In the genomic region with DNA sequence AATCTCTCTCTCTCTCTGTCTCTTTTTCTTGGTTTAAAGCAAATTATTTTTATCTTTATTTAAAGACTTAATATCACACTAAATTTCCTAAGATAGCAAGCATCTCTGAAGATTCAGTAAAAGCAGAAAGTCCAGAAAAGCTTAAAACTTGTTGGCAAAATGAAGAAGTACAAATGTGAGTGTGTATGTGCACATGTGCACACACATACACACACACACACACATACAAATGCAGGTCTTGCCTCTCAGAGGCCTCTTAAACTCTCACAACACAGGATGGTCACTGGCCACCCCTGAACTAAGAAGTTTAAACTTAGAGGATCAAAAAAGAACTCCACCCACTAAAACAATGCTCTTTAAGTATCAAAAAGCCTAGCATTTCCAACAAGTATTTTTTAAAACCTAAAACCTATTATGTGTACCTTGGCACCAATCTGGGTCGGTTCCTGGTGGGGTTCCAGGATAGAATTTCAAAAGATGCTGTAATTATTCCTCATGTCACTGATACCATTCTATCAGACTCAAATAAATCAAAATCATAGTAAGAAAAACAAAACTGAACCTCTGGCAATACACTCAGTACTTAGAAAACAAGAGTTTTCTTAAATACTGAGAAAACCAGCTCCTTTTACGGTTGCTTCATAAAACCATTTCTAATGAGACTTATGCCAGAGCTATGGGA, we compare ENCODE assay signal across 18 cellular contexts. TPM values are rescaled to one million over a fixed set of nuclear protein-coding genes. Genes with fewer than 3 reads are reported as not detected.
DNase-seq lines count a peak whose midpoint lies in the region; TF ChIP-seq lines count a peak whose summit lies in the region.
"Had no signal": no experiment of that assay in that cellular context is flagged by ENCODE, and none has a peak within 500 bp of the region (broad histone marks: within the 10 kb centered on the region; RNA-seq: fewer than 3 reads in every experiment).

No MANE protein-coding gene starts in this region.

- H3K27me3 ChIP-seq in ascending aorta (no peaks in the 10 kb centered on the region), stomach (no peaks in the 10 kb centered on the region)
- H3K27me3 ChIP-seq: neutrophil had no signal

- no peak for TF ChIP-seq POLR2A in stomach (IDR thresholded peaks at IDR 0.05)

- in situ Hi-C loops in GM13976 (cut with MboI; ENCODE audit: low sequenced_read_pairs, unreplicated experiment) = no loop called here

- peaks cover 10% of the 10 kb centered on the region; the same call in 1 of the 2 replicates for H3K4me1 ChIP-seq in HEK293 (ENCODE audit: control insufficient read depth, insufficient read depth, low read length)
- H3K4me1 ChIP-seq in ascending aorta = peaks cover 22 to 93% of the 10 kb centered on the region in 2 donors
- peaks cover 48 to 98% (median 87%) of the 10 kb centered on the region in 4 donors for H3K4me1 ChIP-seq in stomach

- H3K36me3 ChIP-seq in HEK293 (ENCODE audit: control insufficient read depth in 2 of 2, insufficient read depth in 1 of 2, low read length in 2 of 2) = no peaks in the 10 kb centered on the region
- peaks cover 3 to 9% of the 10 kb centered on the region in 2 donors for H3K36me3 ChIP-seq in ascending aorta
- H3K36me3 ChIP-seq in stomach = no peaks in the 10 kb centered on the region
- H3K36me3 ChIP-seq: neutrophil had no signal

- no peak for TF ChIP-seq CTCF in HEK293 (tag by site-specific recombination; IDR thresholded peaks at IDR 0.05)
- no peak for TF ChIP-seq CTCF in ascending aorta (IDR thresholded peaks at IDR 0.05)
- no peak for TF ChIP-seq CTCF in stomach (IDR thresholded peaks at IDR 0.05)
- TF ChIP-seq CTCF in GM13976 (IDR thresholded peaks at IDR 0.05; ENCODE audit: borderline replicate concordance, control extremely low read depth, extremely low read depth, insufficient read depth, missing control alignments) = no peak

- CTCF ChIA-PET in HEK293 (lab: Yijun Ruan, JAX) = no interaction called here

- H3K9me3 ChIP-seq in HEK293 (ENCODE audit: control insufficient read depth, insufficient read depth, low read depth, low read length) = no peaks in the 10 kb centered on the region
- H3K9me3 ChIP-seq in ascending aorta = no peaks in the 10 kb centered on the region
- no peaks in the 10 kb centered on the region for H3K9me3 ChIP-seq in stomach
- H3K9me3 ChIP-seq: mucosa of descending colon, neutrophil had no signal

- 35 to 52% (median 38%) methylated on average over 2 of the region's 2 CpGs for WGBS in stomach, 5 donors

- intact Hi-C loops in ascending aorta (cut with DNase I) = no loop called here
- intact Hi-C loops in stomach (cut with DNase I; ENCODE audit: low total_unique reads) = no loop called here

- H3K4me3 ChIP-seq in HEK293 (ENCODE audit: low read depth, low read length) (no peak overlapping the region), ascending aorta (peak overlapping the region in 1 of 2 donors; percentile 30), stomach (no peak overlapping the region)
- H3K4me3 ChIP-seq: mucosa of descending colon had no signal

- H3K27ac ChIP-seq in HEK293 (ENCODE audit: extremely low read depth, low read depth, low read length) (no peak overlapping the region), ascending aorta (peak overlapping the region; percentile 88 to 92), stomach (peak overlapping the region in 4 of 5 donors; percentile 81 to 95 (median 87))
- H3K27ac ChIP-seq: neutrophil had no signal

- TF ChIP-seq EP300 in stomach (IDR thresholded peaks at IDR 0.05) = no peak

- DNase-seq in ascending aorta (ENCODE audit: low spot score in 2 of 2) = peak in 1 of 2 donors; percentile 70
- peak; percentile 37 for DNase-seq in left kidney (ENCODE audit: low read depth, low spot score)
- DNase-seq in stomach = no peak
- no peak for DNase-seq in activated CD4-positive, CD25-positive, alpha-beta regulatory T cell (lab: John Stamatoyannopoulos, UW)
- DNase-seq in germinal center (ENCODE audit: low spot score) = no peak
- no peak for DNase-seq in GM13976 (ENCODE audit: low spot score)
- DNase-seq: activated CD4-positive, alpha-beta memory T cell treated with anti-CD3 and anti-CD28 coated beads for 36 hours; activated effector memory CD4-positive, alpha-beta T cell treated with anti-CD3 and anti-CD28 coated beads, Interleukin-2, amount 50 U/mL, for 16 hours; CD4-positive, alpha-beta memory T cell; central memory CD4-positive, alpha-beta T cell; GF-D8; mucosa of descending colon; NCI-H1436; PC-3; stimulated activated CD4-positive, alpha-beta T cell treated with anti-CD3 and anti-CD28 coated beads, Interleukin-12 subunit alpha, Interleukin-12 subunit beta, amount 100 ng/mL, for 4 hours; T-helper 1 cell had no signal

- POLR2A ChIA-PET in HEK293 (lab: Yijun Ruan, JAX) = no interaction called here

TF ChIP-seq in HEK293, 187 proteins besides CTCF, POLR2A, EP300 and RAD21 (continues in another document):
- TF ChIP-seq, protein P1, sequence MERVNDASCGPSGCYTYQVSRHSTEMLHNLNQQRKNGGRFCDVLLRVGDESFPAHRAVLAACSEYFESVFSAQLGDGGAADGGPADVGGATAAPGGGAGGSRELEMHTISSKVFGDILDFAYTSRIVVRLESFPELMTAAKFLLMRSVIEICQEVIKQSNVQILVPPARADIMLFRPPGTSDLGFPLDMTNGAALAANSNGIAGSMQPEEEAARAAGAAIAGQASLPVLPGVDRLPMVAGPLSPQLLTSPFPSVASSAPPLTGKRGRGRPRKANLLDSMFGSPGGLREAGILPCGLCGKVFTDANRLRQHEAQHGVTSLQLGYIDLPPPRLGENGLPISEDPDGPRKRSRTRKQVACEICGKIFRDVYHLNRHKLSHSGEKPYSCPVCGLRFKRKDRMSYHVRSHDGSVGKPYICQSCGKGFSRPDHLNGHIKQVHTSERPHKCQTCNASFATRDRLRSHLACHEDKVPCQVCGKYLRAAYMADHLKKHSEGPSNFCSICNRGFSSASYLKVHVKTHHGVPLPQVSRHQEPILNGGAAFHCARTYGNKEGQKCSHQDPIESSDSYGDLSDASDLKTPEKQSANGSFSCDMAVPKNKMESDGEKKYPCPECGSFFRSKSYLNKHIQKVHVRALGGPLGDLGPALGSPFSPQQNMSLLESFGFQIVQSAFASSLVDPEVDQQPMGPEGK (tag by site-specific recombination; IDR thresholded peaks at IDR 0.05) = no peak
- no peak for TF ChIP-seq TCF7L2 (IDR thresholded peaks at IDR 0.05; ENCODE audit: borderline replicate concordance, low read depth, low read length)
- TF ChIP-seq, protein P2, sequence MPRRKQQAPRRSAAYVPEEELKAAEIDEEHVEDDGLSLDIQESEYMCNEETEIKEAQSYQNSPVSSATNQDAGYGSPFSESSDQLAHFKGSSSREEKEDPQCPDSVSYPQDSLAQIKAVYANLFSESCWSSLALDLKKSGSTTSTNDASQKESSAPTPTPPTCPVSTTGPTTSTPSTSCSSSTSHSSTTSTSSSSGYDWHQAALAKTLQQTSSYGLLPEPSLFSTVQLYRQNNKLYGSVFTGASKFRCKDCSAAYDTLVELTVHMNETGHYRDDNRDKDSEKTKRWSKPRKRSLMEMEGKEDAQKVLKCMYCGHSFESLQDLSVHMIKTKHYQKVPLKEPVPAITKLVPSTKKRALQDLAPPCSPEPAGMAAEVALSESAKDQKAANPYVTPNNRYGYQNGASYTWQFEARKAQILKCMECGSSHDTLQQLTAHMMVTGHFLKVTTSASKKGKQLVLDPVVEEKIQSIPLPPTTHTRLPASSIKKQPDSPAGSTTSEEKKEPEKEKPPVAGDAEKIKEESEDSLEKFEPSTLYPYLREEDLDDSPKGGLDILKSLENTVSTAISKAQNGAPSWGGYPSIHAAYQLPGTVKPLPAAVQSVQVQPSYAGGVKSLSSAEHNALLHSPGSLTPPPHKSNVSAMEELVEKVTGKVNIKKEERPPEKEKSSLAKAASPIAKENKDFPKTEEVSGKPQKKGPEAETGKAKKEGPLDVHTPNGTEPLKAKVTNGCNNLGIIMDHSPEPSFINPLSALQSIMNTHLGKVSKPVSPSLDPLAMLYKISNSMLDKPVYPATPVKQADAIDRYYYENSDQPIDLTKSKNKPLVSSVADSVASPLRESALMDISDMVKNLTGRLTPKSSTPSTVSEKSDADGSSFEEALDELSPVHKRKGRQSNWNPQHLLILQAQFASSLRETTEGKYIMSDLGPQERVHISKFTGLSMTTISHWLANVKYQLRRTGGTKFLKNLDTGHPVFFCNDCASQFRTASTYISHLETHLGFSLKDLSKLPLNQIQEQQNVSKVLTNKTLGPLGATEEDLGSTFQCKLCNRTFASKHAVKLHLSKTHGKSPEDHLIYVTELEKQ (tag by site-specific recombination; IDR thresholded peaks at IDR 0.05; ENCODE audit: borderline replicate concordance) = no peak
- TF ChIP-seq SP7 (tag by site-specific recombination; IDR thresholded peaks at IDR 0.05) = peak; percentile 38; the same call in 1 of the 2 replicates
- TF ChIP-seq ZBTB1 (tag by site-specific recombination; IDR thresholded peaks at IDR 0.05) = no peak
- no peak for TF ChIP-seq ZNF654 (tag by site-specific recombination; IDR thresholded peaks at IDR 0.05; ENCODE audit: low read depth)
- TF ChIP-seq, protein P3, sequence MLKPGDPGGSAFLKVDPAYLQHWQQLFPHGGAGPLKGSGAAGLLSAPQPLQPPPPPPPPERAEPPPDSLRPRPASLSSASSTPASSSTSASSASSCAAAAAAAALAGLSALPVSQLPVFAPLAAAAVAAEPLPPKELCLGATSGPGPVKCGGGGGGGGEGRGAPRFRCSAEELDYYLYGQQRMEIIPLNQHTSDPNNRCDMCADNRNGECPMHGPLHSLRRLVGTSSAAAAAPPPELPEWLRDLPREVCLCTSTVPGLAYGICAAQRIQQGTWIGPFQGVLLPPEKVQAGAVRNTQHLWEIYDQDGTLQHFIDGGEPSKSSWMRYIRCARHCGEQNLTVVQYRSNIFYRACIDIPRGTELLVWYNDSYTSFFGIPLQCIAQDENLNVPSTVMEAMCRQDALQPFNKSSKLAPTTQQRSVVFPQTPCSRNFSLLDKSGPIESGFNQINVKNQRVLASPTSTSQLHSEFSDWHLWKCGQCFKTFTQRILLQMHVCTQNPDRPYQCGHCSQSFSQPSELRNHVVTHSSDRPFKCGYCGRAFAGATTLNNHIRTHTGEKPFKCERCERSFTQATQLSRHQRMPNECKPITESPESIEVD (tag by site-specific recombination; IDR thresholded peaks at IDR 0.05) = peak; percentile 88
- no peak for TF ChIP-seq ZNF433 (tag by site-specific recombination; IDR thresholded peaks at IDR 0.05; ENCODE audit: low read depth)
- no peak for TF ChIP-seq ZNF707 (tag by site-specific recombination; IDR thresholded peaks at IDR 0.05)
- TF ChIP-seq IKZF3 (tag by site-specific recombination; IDR thresholded peaks at IDR 0.05) = peak; percentile 62
- no peak for TF ChIP-seq KLF10 (tag by site-specific recombination; IDR thresholded peaks at IDR 0.05)
- TF ChIP-seq ZNF629 (tag by site-specific recombination; IDR thresholded peaks at IDR 0.05) = peak; percentile 43; the same call in 1 of the 2 replicates
- TF ChIP-seq ZNF843 (tag by site-specific recombination; IDR thresholded peaks at IDR 0.05) = peak; percentile 66
- TF ChIP-seq ZNF791 (tag by site-specific recombination; IDR thresholded peaks at IDR 0.05) = no peak
- TF ChIP-seq ZNF184 (tag by site-specific recombination; IDR thresholded peaks at IDR 0.05) = no peak

RNA-seq across cellular contexts. Expression of a gene that starts 55.0 kb away (rescaled TPM):
- total RNA-seq in ascending aorta (416 TPM), stomach (100 to 1,000 TPM in 4 of 5 donors, 10 to 100 TPM in 1; 44.9 to 713 (median 440) TPM)
- 10 to 100 TPM; 34.4 to 94.8 (median 42.0) TPM for polyA plus RNA-seq in stomach
